ENCODE assay signal across 23 cellular contexts in genomic region chr2:102306125-102306524, GRCh38. TPM values are rescaled to one million over a fixed set of nuclear protein-coding genes. Genes with fewer than 3 reads are reported as not detected.
"Had no signal": no experiment of that assay in that cellular context is flagged by ENCODE, and none has a peak within 500 bp of the region (broad histone marks: within the 10 kb centered on the region; RNA-seq: fewer than 3 reads in every experiment).

No MANE protein-coding gene starts in this region.

- H3K27ac ChIP-seq: coronary artery, gastroesophageal sphincter, pancreas, psoas muscle, right atrium auricular region, suprapubic skin, tibial nerve, uterus had no signal

- DNase-seq: activated CD4-positive, CD25-positive, alpha-beta regulatory T cell; activated CD8-positive, alpha-beta memory T cell treated with anti-CD3 and anti-CD28 coated beads for 24 hours; activated CD8-positive, alpha-beta memory T cell treated with anti-CD3 and anti-CD28 coated beads, Interleukin-2, amount 50 U/mL, for 4 hours; activated naive CD8-positive, alpha-beta T cell treated with anti-CD3 and anti-CD28 coated beads, Interleukin-2, amount 10 ng/mL, durations not matched to agents 7 days and 5 days; amygdala; cerebellar nuclear complex; head of caudate nucleus; hypothalamus; left ventricle myocardium superior; nephron progenitor cell; pancreas; psoas muscle; stimulated activated CD4-positive, alpha-beta T cell treated with anti-CD3 and anti-CD28 coated beads, Interleukin-4, amount 100 ng/mL, for 4 hours; stimulated activated naive CD8-positive, alpha-beta T cell treated with anti-CD3 and anti-CD28 coated beads, Interleukin-15, amount 100 ng/mL, for 72 hours; T-helper 1 cell; T1000; uterus had no signal

- H3K27me3 Mint-ChIP-seq: activated naive CD8-positive, alpha-beta T cell treated with anti-CD3 and anti-CD28 coated beads, Interleukin-2, amount 10 ng/mL, durations not matched to agents 7 days and 5 days had no signal

- H3K4me3 ChIP-seq: coronary artery, gastroesophageal sphincter, pancreas, psoas muscle, right atrium auricular region, suprapubic skin, tibial nerve, uterus had no signal

- H3K4me3 Mint-ChIP-seq: activated naive CD8-positive, alpha-beta T cell treated with anti-CD3 and anti-CD28 coated beads, Interleukin-2, amount 10 ng/mL, durations not matched to agents 7 days and 5 days; memory B cell; nephron progenitor cell; stimulated activated naive CD8-positive, alpha-beta T cell treated with anti-CD3 and anti-CD28 coated beads, Interleukin-15, amount 100 ng/mL, for 72 hours had no signal

- H3K36me3 Mint-ChIP-seq: activated naive CD8-positive, alpha-beta T cell treated with anti-CD3 and anti-CD28 coated beads, Interleukin-2, amount 10 ng/mL, durations not matched to agents 7 days and 5 days; memory B cell had no signal

- H3K4me1 ChIP-seq: gastroesophageal sphincter, pancreas, psoas muscle, right atrium auricular region, suprapubic skin, tibial nerve, uterus had no signal

- H3K36me3 ChIP-seq: gastroesophageal sphincter, pancreas, right atrium auricular region, suprapubic skin, tibial nerve, uterus had no signal

- H3K27me3 ChIP-seq: pancreas, right atrium auricular region, uterus had no signal

- H3K9me3 Mint-ChIP-seq: memory B cell, nephron progenitor cell had no signal

- H3K27ac Mint-ChIP-seq: activated naive CD8-positive, alpha-beta T cell treated with anti-CD3 and anti-CD28 coated beads, Interleukin-2, amount 10 ng/mL, durations not matched to agents 7 days and 5 days; memory B cell; nephron progenitor cell had no signal

- H3K9me3 ChIP-seq: gastroesophageal sphincter, pancreas, psoas muscle, right atrium auricular region, suprapubic skin, tibial nerve, uterus had no signal

- ATAC-seq: gastroesophageal sphincter; left ventricle myocardium superior; pancreas; psoas muscle; stimulated activated naive CD8-positive, alpha-beta T cell treated with anti-CD3 and anti-CD28 coated beads, Interleukin-15, amount 100 ng/mL, for 72 hours had no signal

RNA-seq across cellular contexts. Expression of gene IL1RL1, which starts 5.2 kb away (rescaled TPM):
- total RNA-seq: activated naive CD8-positive, alpha-beta T cell treated with anti-CD3 and anti-CD28 coated beads, Interleukin-2, amount 10 ng/mL, durations not matched to agents 7 days and 5 days had no signal
